In genomic region chr7:139111885-139112284, GRCh38 we compare ENCODE assay signal across 16 cellular contexts. TPM values are rescaled to one million over a fixed set of nuclear protein-coding genes. Genes with fewer than 3 reads are reported as not detected.
DNase-seq lines count a peak whose midpoint lies in the region; ATAC-seq and TF ChIP-seq lines count a peak whose summit lies in the region.
"Had no signal": no experiment of that assay in that cellular context is flagged by ENCODE, and none has a peak within 500 bp of the region (broad histone marks: within the 10 kb centered on the region; RNA-seq: fewer than 3 reads in every experiment).

No MANE protein-coding gene starts in this region.

- no peak for ATAC-seq in activated naive CD8-positive, alpha-beta T cell treated with anti-CD3 and anti-CD28 coated beads, Interleukin-2, amount 50 U/mL, for 24 hours
- ATAC-seq: pancreas had no signal

- H3K4me3 ChIP-seq in spleen, result no peak overlapping the region
- H3K4me3 ChIP-seq: pancreas, Peyer's patch had no signal

- peak overlapping the region; percentile 37 to 100 (median 98) for H3K27ac ChIP-seq in spleen
- H3K27ac ChIP-seq: pancreas had no signal

- no peaks in the 10 kb centered on the region for H3K36me3 ChIP-seq in spleen
- H3K36me3 ChIP-seq: pancreas, Peyer's patch had no signal

- no peak for TF ChIP-seq CTCF in spleen (IDR thresholded peaks at IDR 0.05 in 8 of 11, conservative IDR thresholded peaks at IDR 0.05 in 3 of 11)

- TF ChIP-seq POLR2A in spleen (IDR thresholded peaks at IDR 0.05), result no peak

- H3K27me3 Mint-ChIP-seq in activated T-cell treated with anti-CD3 and anti-CD28 coated beads, Interleukin-2, amount 50 U/mL, for 24 hours, result no peaks in the 10 kb centered on the region
- H3K27me3 Mint-ChIP-seq in activated naive CD8-positive, alpha-beta T cell treated with anti-CD3 and anti-CD28 coated beads, Interleukin-2, amount 50 U/mL, for 24 hours, result no peaks in the 10 kb centered on the region

- DNase-seq in activated T-cell treated with anti-CD3 and anti-CD28 coated beads, Interleukin-2, amount 50 U/mL, for 24 hours, result no peak
- no peak for DNase-seq in activated T-cell treated with anti-CD3 and anti-CD28 coated beads, Interleukin-2, amount 50 U/mL, for 1 hour
- DNase-seq in M059J (ENCODE audit: low read depth) (peak; percentile 53), spleen (no peak), SHP77 treated with DMSO at 0.1 percent for 48 hours (lab: John Stamatoyannopoulos, UW) (no peak), cerebellum (ENCODE audit: low spot score) (no peak), midbrain (lab: John Stamatoyannopoulos, UW) (no peak)
- DNase-seq in activated naive CD8-positive, alpha-beta T cell treated with anti-CD3 and anti-CD28 coated beads, Interleukin-2, amount 50 U/mL, for 24 hours, result no peak
- DNase-seq: DMS53, mesendoderm, NCI-H1417 treated with DMSO at 0.1 percent for 48 hours, NCI-H510A, pancreas, Peyer's patch, T-helper 9 cell had no signal

- H3K27me3 ChIP-seq in spleen (replicated peaks in 1 of 7), result no peaks in the 10 kb centered on the region
- H3K27me3 ChIP-seq: pancreas, Peyer's patch had no signal

- H3K9me3 ChIP-seq in spleen, result peaks cover 0 to 4% (median 0%) of the 10 kb centered on the region in 8 donors
- H3K9me3 ChIP-seq: pancreas, Peyer's patch had no signal

- peak overlapping the region; percentile 24 for H3K4me3 Mint-ChIP-seq in activated T-cell treated with anti-CD3 and anti-CD28 coated beads, Interleukin-2, amount 50 U/mL, for 24 hours
- H3K4me3 Mint-ChIP-seq in activated naive CD8-positive, alpha-beta T cell treated with anti-CD3 and anti-CD28 coated beads, Interleukin-2, amount 50 U/mL, for 24 hours, result peak overlapping the region; percentile 94

- 54 to 94% (median 79%) methylated on average over 1 of the region's 1 CpG for WGBS in spleen, 5 donors

- peaks cover 29% of the 10 kb centered on the region for H3K36me3 Mint-ChIP-seq in activated T-cell treated with anti-CD3 and anti-CD28 coated beads, Interleukin-2, amount 50 U/mL, for 24 hours (ENCODE audit: low read depth)
- H3K36me3 Mint-ChIP-seq in activated naive CD8-positive, alpha-beta T cell treated with anti-CD3 and anti-CD28 coated beads, Interleukin-2, amount 50 U/mL, for 24 hours (ENCODE audit: low read depth), result peaks cover 17% of the 10 kb centered on the region
- H3K36me3 Mint-ChIP-seq: type B pancreatic cell had no signal

- H3K27ac Mint-ChIP-seq in activated T-cell treated with anti-CD3 and anti-CD28 coated beads, Interleukin-2, amount 50 U/mL, for 24 hours, result peak overlapping the region; percentile 97
- peak overlapping the region; percentile 93 for H3K27ac Mint-ChIP-seq in activated naive CD8-positive, alpha-beta T cell treated with anti-CD3 and anti-CD28 coated beads, Interleukin-2, amount 50 U/mL, for 24 hours
- H3K27ac Mint-ChIP-seq: type B pancreatic cell had no signal

- H3K4me1 Mint-ChIP-seq in activated T-cell treated with anti-CD3 and anti-CD28 coated beads, Interleukin-2, amount 50 U/mL, for 24 hours (ENCODE audit: low read depth), result peaks cover 43% of the 10 kb centered on the region
- peaks cover 30% of the 10 kb centered on the region for H3K4me1 Mint-ChIP-seq in activated naive CD8-positive, alpha-beta T cell treated with anti-CD3 and anti-CD28 coated beads, Interleukin-2, amount 50 U/mL, for 24 hours

- H3K9me3 Mint-ChIP-seq in activated T-cell treated with anti-CD3 and anti-CD28 coated beads, Interleukin-2, amount 50 U/mL, for 24 hours, result peaks cover 4% of the 10 kb centered on the region
- peaks cover 11% of the 10 kb centered on the region for H3K9me3 Mint-ChIP-seq in activated naive CD8-positive, alpha-beta T cell treated with anti-CD3 and anti-CD28 coated beads, Interleukin-2, amount 50 U/mL, for 24 hours
- H3K9me3 Mint-ChIP-seq: type B pancreatic cell had no signal

- intact Hi-C loops in spleen (cut with DNase I; ENCODE audit: low total_unique reads), result no loop called here

- H3K4me1 ChIP-seq in spleen, result peaks cover 7 to 42% (median 18%) of the 10 kb centered on the region in 6 donors
- H3K4me1 ChIP-seq: pancreas had no signal

RNA-seq across cellular contexts. Expression of gene ZC3HAV1, which starts 2.4 kb away (rescaled TPM):
- total RNA-seq in M059J (2014; rRNA removed; shearing (Covaris generic)), result 51.3 and 73.1 TPM in 2 replicates
- total RNA-seq in spleen (10 to 100 TPM; 53.4 to 82.4 (median 68.3) TPM), cerebellum (6.3 TPM)
- 10 to 100 TPM; 12.7 to 19.0 (median 13.0) TPM for polyA plus RNA-seq in spleen
